8 cellular contexts compared by ENCODE assay signal in genomic region chr11:11849127-11849746, GRCh38. TPM values are rescaled to one million over a fixed set of nuclear protein-coding genes. Genes with fewer than 3 reads are reported as not detected.
DNase-seq lines count a peak whose midpoint lies in the region; ATAC-seq and TF ChIP-seq lines count a peak whose summit lies in the region.

No MANE protein-coding gene starts in this region.

- H3K27ac Mint-ChIP-seq in activated naive CD4-positive, alpha-beta T cell treated with anti-CD3 and anti-CD28 coated beads, Interleukin-2, amount 50 U/mL, for 24 hours: peak overlapping the region; percentile 30

- H3K36me3 ChIP-seq in KMS-11 (ENCODE audit: insufficient read depth) (no peaks in the 10 kb centered on the region), skeletal muscle satellite cell (ENCODE audit: insufficient read depth, low read length) (no peaks in the 10 kb centered on the region)

- no peak overlapping the region for H2AFZ ChIP-seq in KMS-11 (ENCODE audit: low read depth)

- H3K79me2 ChIP-seq in KMS-11 (ENCODE audit: insufficient read depth, low read depth): peaks cover 100% of the 10 kb centered on the region

- peak; percentile 65 for DNase-seq in GDM1 (lab: John Stamatoyannopoulos, UW)
- peak; percentile 60 for DNase-seq in SK-N-DZ (ENCODE audit: low spot score)
- peak; percentile 49 for DNase-seq in left ventricle myocardium superior
- DNase-seq in cerebellum (ENCODE audit: low spot score): no peak

- peaks cover 56% of the 10 kb centered on the region for H3K4me1 ChIP-seq in KMS-11 (ENCODE audit: low read depth, poor library complexity, severe bottlenecking)
- H3K4me1 ChIP-seq in skeletal muscle satellite cell (ENCODE audit: control insufficient read depth, insufficient read depth, low read length): peaks cover 38% of the 10 kb centered on the region

- H4K20me1 ChIP-seq in KMS-11 (ENCODE audit: insufficient read depth): peaks cover 25% of the 10 kb centered on the region

- peaks cover 2% of the 10 kb centered on the region for H3K36me3 Mint-ChIP-seq in activated naive CD4-positive, alpha-beta T cell treated with anti-CD3 and anti-CD28 coated beads, Interleukin-2, amount 50 U/mL, for 24 hours

- H3K27me3 ChIP-seq in KMS-11 (ENCODE audit: insufficient read depth, low read depth) (no peaks in the 10 kb centered on the region), skeletal muscle satellite cell (ENCODE audit: control insufficient read depth, insufficient read depth, low read length) (no peaks in the 10 kb centered on the region)

- no peaks in the 10 kb centered on the region for H3K27me3 Mint-ChIP-seq in activated naive CD4-positive, alpha-beta T cell treated with anti-CD3 and anti-CD28 coated beads, Interleukin-2, amount 50 U/mL, for 24 hours

- TF ChIP-seq CTCF in KMS-11 (conservative IDR thresholded peaks at IDR 0.05; ENCODE audit: low read depth, low read length): peak; percentile 76

- intact Hi-C loops in left ventricle myocardium superior (cut with micrococcal nuclease): no loop called here

- H3K4me3 ChIP-seq in KMS-11 (IDR thresholded peaks at IDR 0.05; ENCODE audit: insufficient read depth, low read depth, low read length) (no peak overlapping the region), skeletal muscle satellite cell (ENCODE audit: low read length) (peak overlapping the region; percentile 2)

- H3K9me3 ChIP-seq in skeletal muscle satellite cell (replicated peaks; ENCODE audit: low read length): no peaks in the 10 kb centered on the region

- peak overlapping the region; percentile 15 for H3K4me3 Mint-ChIP-seq in activated naive CD4-positive, alpha-beta T cell treated with anti-CD3 and anti-CD28 coated beads, Interleukin-2, amount 50 U/mL, for 24 hours

- H3K27ac ChIP-seq in KMS-11: no peak overlapping the region

- peak overlapping the region; percentile 43 for H3K4me2 ChIP-seq in KMS-11
- H3K4me2 ChIP-seq in skeletal muscle satellite cell (ENCODE audit: low read length): peak overlapping the region; percentile 45

- no peak overlapping the region for H3K9ac ChIP-seq in KMS-11
- peak overlapping the region; percentile 14 for H3K9ac ChIP-seq in skeletal muscle satellite cell (ENCODE audit: low read depth, low read length)

- ATAC-seq in GM21717 (IDR thresholded peaks at IDR 0.05; ENCODE audit: unreplicated experiment) (peak; percentile 64), left ventricle myocardium superior (peak; percentile 85)

- no peaks in the 10 kb centered on the region for H3K9me3 Mint-ChIP-seq in activated naive CD4-positive, alpha-beta T cell treated with anti-CD3 and anti-CD28 coated beads, Interleukin-2, amount 50 U/mL, for 24 hours

- peaks cover 58% of the 10 kb centered on the region for H3K4me1 Mint-ChIP-seq in activated naive CD4-positive, alpha-beta T cell treated with anti-CD3 and anti-CD28 coated beads, Interleukin-2, amount 50 U/mL, for 24 hours

RNA-seq across cellular contexts. Expression of gene USP47, which starts 7.5 kb away (rescaled TPM):
- 23.4 and 28.2 TPM in 2 replicates for polyA plus RNA-seq in SK-N-DZ (2014; cell fraction: cytosol; rRNA removed)
- 43.6 and 45.9 TPM in 2 replicates for polyA plus RNA-seq in SK-N-DZ (2014; cell fraction: nucleus; rRNA removed)
- total RNA-seq in left ventricle myocardium superior: 51.5 TPM
- 37.1 and 39.3 TPM in 2 replicates for total RNA-seq in skeletal muscle satellite cell (2012; rRNA removed)
- 114 TPM for total RNA-seq in cerebellum
